ENCODE assay signal across 22 cellular contexts in genomic region chr5:96920956-96921355, GRCh38. TPM values are rescaled to one million over a fixed set of nuclear protein-coding genes. Genes with fewer than 3 reads are reported as not detected.
DNase-seq lines count a peak whose midpoint lies in the region; ATAC-seq and TF ChIP-seq lines count a peak whose summit lies in the region.
"Had no signal": no experiment of that assay in that cellular context is flagged by ENCODE, and none has a peak within 500 bp of the region (broad histone marks: within the 10 kb centered on the region; RNA-seq: fewer than 3 reads in every experiment).

No MANE protein-coding gene starts in this region.

- no peak overlapping the region for H3K4me3 Mint-ChIP-seq in CD4-positive, alpha-beta T cell
- H3K4me3 Mint-ChIP-seq in natural killer cell treated with Interleukin-12 subunit alpha and Interleukin-12 subunit beta and Interleukin-15 and Interleukin-18, amount 100 ng/mL, for 72 hours: peak overlapping the region; percentile 20
- H3K4me3 Mint-ChIP-seq: activated CD4-positive, alpha-beta memory T cell treated with anti-CD3 and anti-CD28 coated beads for 36 hours; activated T-cell treated with anti-CD3 and anti-CD28 coated beads, Interleukin-2, amount 50 U/mL, for 4 hours had no signal

- CTCF ChIA-PET in CD4-positive, alpha-beta T cell (lab: Charles Lee): no interaction called here
- CTCF ChIA-PET in A673 (lab: Charles Lee): no interaction called here

- H3K9ac ChIP-seq in Karpas-422 (ENCODE audit: low read length): no peak overlapping the region
- H3K9ac ChIP-seq: parathyroid adenoma had no signal

- H3K9me2 ChIP-seq in Karpas-422 (replicated peaks; ENCODE audit: insufficient read depth, low read length): no peaks in the 10 kb centered on the region

- H3K36me3 ChIP-seq in Karpas-422 (ENCODE audit: insufficient read depth, low read length): peaks cover 7% of the 10 kb centered on the region; the same call in 1 of the 2 replicates
- peaks cover 2% of the 10 kb centered on the region for H3K36me3 ChIP-seq in brain microvascular endothelial cell (replicated peaks)
- H3K36me3 ChIP-seq in A673 (ENCODE audit: insufficient read depth, low read length, poor library complexity, severe bottlenecking): no peaks in the 10 kb centered on the region

- H3K4me1 ChIP-seq in Karpas-422 (ENCODE audit: low read length) (peaks cover 30% of the 10 kb centered on the region), A673 (ENCODE audit: insufficient read depth, low read length, poor library complexity, severe bottlenecking) (no peaks in the 10 kb centered on the region)
- H3K4me1 ChIP-seq: parathyroid adenoma had no signal

- H3K4me3 ChIP-seq in Karpas-422 (ENCODE audit: low read length) (no peak overlapping the region), brain microvascular endothelial cell (ENCODE audit: low read depth, low read length) (no peak overlapping the region), A673 (ENCODE audit: low read depth, low read length, poor library complexity, severe bottlenecking) (no peak overlapping the region)
- H3K4me3 ChIP-seq: spleen, tibial artery had no signal

- H3K27me3 Mint-ChIP-seq in CD4-positive, alpha-beta T cell: no peaks in the 10 kb centered on the region
- H3K27me3 Mint-ChIP-seq in natural killer cell treated with Interleukin-12 subunit alpha and Interleukin-12 subunit beta and Interleukin-15 and Interleukin-18, amount 100 ng/mL, for 72 hours: no peaks in the 10 kb centered on the region
- H3K27me3 Mint-ChIP-seq: activated CD4-positive, alpha-beta memory T cell treated with anti-CD3 and anti-CD28 coated beads for 36 hours had no signal

- H3K4me2 ChIP-seq in Karpas-422 (ENCODE audit: low read depth, low read length, poor library complexity, severe bottlenecking): no peak overlapping the region

- H3K36me3 Mint-ChIP-seq in CD4-positive, alpha-beta T cell (ENCODE audit: low read depth): peaks cover 51% of the 10 kb centered on the region
- peaks cover 24% of the 10 kb centered on the region for H3K36me3 Mint-ChIP-seq in natural killer cell treated with Interleukin-12 subunit alpha and Interleukin-12 subunit beta and Interleukin-15 and Interleukin-18, amount 100 ng/mL, for 72 hours

- POLR2A ChIA-PET in CD4-positive, alpha-beta T cell (lab: Charles Lee): interaction anchor here (1.0 kb wide), 1 partner anchor 25 kb away, joined by 3 read pairs; no protein-coding TSS in a partner anchor
- POLR2A ChIA-PET in A673 (lab: Charles Lee; ENCODE audit: low non-redundant PET): no interaction called here

- H3K27me3 ChIP-seq in CD4-positive, alpha-beta T cell (ENCODE audit: control insufficient read depth, insufficient read depth, low read length): no peaks in the 10 kb centered on the region
- no peaks in the 10 kb centered on the region for H3K27me3 ChIP-seq in Karpas-422 (ENCODE audit: low read length)
- H3K27me3 ChIP-seq in brain microvascular endothelial cell (replicated peaks): no peaks in the 10 kb centered on the region
- H3K27me3 ChIP-seq in A673 (replicated peaks; ENCODE audit: insufficient read depth, low read depth, low read length, poor library complexity): no peaks in the 10 kb centered on the region
- H3K27me3 ChIP-seq: spleen, tibial artery had no signal

- H4K20me1 ChIP-seq in Karpas-422 (ENCODE audit: insufficient read depth, low read depth, low read length): no peaks in the 10 kb centered on the region

- in situ Hi-C loops in brain microvascular endothelial cell (cut with HindIII; ENCODE audit: low pct_ligation_motif_present, low sequenced_read_pairs): no loop called here

- peak overlapping the region; percentile 23; the same call in 1 of the 2 replicates for H2AFZ ChIP-seq in Karpas-422 (ENCODE audit: low read length)
- H2AFZ ChIP-seq: parathyroid adenoma had no signal

- no peak for DNase-seq in CD4-positive, alpha-beta T cell
- DNase-seq in Karpas-422 (no peak), brain microvascular endothelial cell (no peak), A673 (ENCODE audit: low spot score) (no peak)
- no peak for DNase-seq in natural killer cell treated with Interleukin-12 subunit alpha and Interleukin-12 subunit beta and Interleukin-15 and Interleukin-18, amount 100 ng/mL, for 72 hours (ENCODE audit: low spot score)
- DNase-seq: activated CD4-positive, alpha-beta memory T cell treated with anti-CD3 and anti-CD28 coated beads for 36 hours; activated T-cell treated with anti-CD3 and anti-CD28 coated beads, Interleukin-2, amount 50 U/mL, for 4 hours; amniotic stem cell; DMS79 treated with DMSO at 0.1 percent for 48 hours; H7; Kasumi-1; NCI-H1417; NCI-H2227 treated with DMSO at 0.1 percent for 48 hours; RPMI8226; spleen; SW 1271; tibial artery had no signal

- no peak overlapping the region for H3K27ac ChIP-seq in CD4-positive, alpha-beta T cell (ENCODE audit: low read depth, low read length)
- 0 out of 2 replicates have a peak overlapping the region, but pooled peaks have one; percentile 22 for H3K27ac ChIP-seq in Karpas-422 (ENCODE audit: low read length)
- peak overlapping the region; percentile 31 for H3K27ac ChIP-seq in brain microvascular endothelial cell
- no peak overlapping the region for H3K27ac ChIP-seq in A673 (ENCODE audit: low read depth, low read length, poor library complexity, severe bottlenecking)
- H3K27ac ChIP-seq: parathyroid adenoma, tibial artery had no signal

- no peaks in the 10 kb centered on the region for H3K9me3 ChIP-seq in CD4-positive, alpha-beta T cell (ENCODE audit: control insufficient read depth, low read length)
- H3K9me3 ChIP-seq in Karpas-422 (ENCODE audit: low read length) (no peaks in the 10 kb centered on the region), A673 (ENCODE audit: low read depth, low read length, poor library complexity, severe bottlenecking) (no peaks in the 10 kb centered on the region)
- H3K9me3 ChIP-seq: spleen, tibial artery had no signal

- H3K79me2 ChIP-seq in Karpas-422 (ENCODE audit: low read length): no peaks in the 10 kb centered on the region

- H3K27ac Mint-ChIP-seq in CD4-positive, alpha-beta T cell: peak overlapping the region; percentile 37
- H3K27ac Mint-ChIP-seq in natural killer cell treated with Interleukin-12 subunit alpha and Interleukin-12 subunit beta and Interleukin-15 and Interleukin-18, amount 100 ng/mL, for 72 hours: peak overlapping the region; percentile 65 to 87

- intact Hi-C loops in CD4-positive, alpha-beta T cell (cut with DNase I, micrococcal nuclease): no loop called here
- intact Hi-C loops in A673 (cut with micrococcal nuclease; ENCODE audit: unreplicated experiment): no loop called here

- TF ChIP-seq CTCF in CD4-positive, alpha-beta T cell (IDR thresholded peaks at IDR 0.05): no peak
- no peak for TF ChIP-seq CTCF in brain microvascular endothelial cell (IDR thresholded peaks at IDR 0.05; ENCODE audit: low read depth, low read length, missing control alignments)
- TF ChIP-seq CTCF in A673 (conservative IDR thresholded peaks at IDR 0.05; ENCODE audit: low read depth, low read length): no peak

- ATAC-seq in CD4-positive, alpha-beta T cell (ENCODE audit: poor library complexity): no peak
- no peak for ATAC-seq in natural killer cell treated with Interleukin-12 subunit alpha and Interleukin-12 subunit beta and Interleukin-15 and Interleukin-18, amount 100 ng/mL, for 72 hours
- no peak for ATAC-seq in GM21529 (IDR thresholded peaks at IDR 0.05; ENCODE audit: unreplicated experiment)
- ATAC-seq in HG03097 (IDR thresholded peaks at IDR 0.05; ENCODE audit: low FRiP score, unreplicated experiment): no peak
- ATAC-seq in esophagus mucosa: no peak
- ATAC-seq: activated T-cell treated with anti-CD3 and anti-CD28 coated beads, Interleukin-2, amount 50 U/mL, for 4 hours; left lobe of liver had no signal

- H3K4me1 Mint-ChIP-seq in CD4-positive, alpha-beta T cell (ENCODE audit: low read depth): peaks cover 44% of the 10 kb centered on the region
- H3K4me1 Mint-ChIP-seq in natural killer cell treated with Interleukin-12 subunit alpha and Interleukin-12 subunit beta and Interleukin-15 and Interleukin-18, amount 100 ng/mL, for 72 hours (ENCODE audit: low read depth in 2 of 2): peaks cover 34 to 39% of the 10 kb centered on the region in 2 donors

- no TSS peak for BruUV-seq in A673 (replicated peaks; lab: Mats Ljungman, UMichigan)

- H3K9me3 Mint-ChIP-seq in CD4-positive, alpha-beta T cell: no peaks in the 10 kb centered on the region
- no peaks in the 10 kb centered on the region for H3K9me3 Mint-ChIP-seq in natural killer cell treated with Interleukin-12 subunit alpha and Interleukin-12 subunit beta and Interleukin-15 and Interleukin-18, amount 100 ng/mL, for 72 hours
- H3K9me3 Mint-ChIP-seq: activated CD4-positive, alpha-beta memory T cell treated with anti-CD3 and anti-CD28 coated beads for 36 hours; activated T-cell treated with anti-CD3 and anti-CD28 coated beads, Interleukin-2, amount 50 U/mL, for 4 hours had no signal

RNA-seq across cellular contexts. Expression of gene LNPEP, which starts 14.9 kb away (rescaled TPM):
- 10 to 100 TPM; 52.0 to 52.7 TPM for total RNA-seq in CD4-positive, alpha-beta T cell
- 38.2 and 92.3 TPM in 2 replicates for total RNA-seq in Karpas-422 (2014; rRNA removed; shearing (Covaris generic); ENCODE audit: low replicate concordance)
- 100 to 1,000 TPM; 108 to 180 TPM for total RNA-seq in natural killer cell treated with Interleukin-12 subunit alpha and Interleukin-12 subunit beta and Interleukin-15 and Interleukin-18, amount 100 ng/mL, for 72 hours
- total RNA-seq in A673 (2021) (10.3 and 12.8 TPM in 2 replicates), esophagus mucosa (23.6 TPM)

RNA-seq across cellular contexts. Expression of gene ERAP2, which starts 44.7 kb away (rescaled TPM):
- total RNA-seq in CD4-positive, alpha-beta T cell: 10 to 100 TPM; 56.6 to 61.4 TPM
- 33.7 and 60.5 TPM in 2 replicates for total RNA-seq in Karpas-422 (2014; rRNA removed; shearing (Covaris generic); ENCODE audit: low replicate concordance)
- 100 to 1,000 TPM; 103 to 301 TPM for total RNA-seq in natural killer cell treated with Interleukin-12 subunit alpha and Interleukin-12 subunit beta and Interleukin-15 and Interleukin-18, amount 100 ng/mL, for 72 hours
- total RNA-seq in A673 (2021) (2.0 and 2.6 TPM in 2 replicates), esophagus mucosa (1.3 TPM)
- total RNA-seq: H7 had no signal

Comparison
In these comparisons a context has a peak if more than half of its experiments do, and no peak if none do; other contexts are left out.
1. H3K27ac ChIP-seq: peak in Karpas-422 (single experiment) and brain microvascular endothelial cell (single experiment); none in CD4-positive, alpha-beta T cell (single experiment) and A673 (single experiment).